7 cellular contexts compared by ENCODE assay signal in the genomic region with DNA sequence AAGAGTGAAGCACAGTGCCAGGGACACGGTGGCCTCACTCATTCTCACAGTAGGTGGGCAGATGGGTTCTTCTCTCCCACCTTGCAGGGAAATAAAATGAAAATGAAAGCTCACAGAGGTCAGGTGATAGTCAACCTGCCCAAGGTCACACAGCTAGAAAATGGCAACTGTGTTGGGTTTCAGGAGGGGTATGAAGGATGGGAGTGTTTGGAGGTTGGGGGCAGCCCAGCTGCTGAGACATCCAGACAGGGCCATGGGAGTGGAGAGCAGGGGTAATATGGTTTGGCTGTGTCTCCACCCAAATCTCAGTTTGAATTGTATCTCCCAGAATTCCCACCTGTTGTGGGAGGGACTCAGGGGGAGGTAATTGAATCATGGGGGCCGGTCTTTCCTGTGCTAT.
"Had no signal": no experiment of that assay in that cellular context is flagged by ENCODE, and none has a peak within 500 bp of the region (broad histone marks: within the 10 kb centered on the region; RNA-seq: fewer than 3 reads in every experiment).

No MANE protein-coding gene starts in this region.

- DNase-seq: H9, HCEC 1CT, IMR-90, KG1 had no signal

- H3K27ac Mint-ChIP-seq: GM23338, H9 had no signal

- H3K4me1 Mint-ChIP-seq: GM23338, H9 had no signal

- ATAC-seq: GM23338, HepG2, K562 had no signal

- H3K4me3 Mint-ChIP-seq: GM23338, H9 had no signal
